ENCODE assay signal across 32 cellular contexts in genomic region chr22:44163536-44163935, GRCh38. TPM values are rescaled to one million over a fixed set of nuclear protein-coding genes. Genes with fewer than 3 reads are reported as not detected.
"Had no signal": no experiment of that assay in that cellular context is flagged by ENCODE, and none has a peak within 500 bp of the region (broad histone marks: within the 10 kb centered on the region; RNA-seq: fewer than 3 reads in every experiment).

No MANE protein-coding gene starts in this region.

- H3K27ac Mint-ChIP-seq: immature natural killer cell; mesothelial cell of epicardium; naive thymus-derived CD8-positive, alpha-beta T cell had no signal

- H3K36me3 Mint-ChIP-seq: immature natural killer cell, mesothelial cell of epicardium had no signal

- H3K4me1 ChIP-seq: gastrocnemius medialis, lower lobe of right lung had no signal

- H3K27me3 ChIP-seq: dorsolateral prefrontal cortex, gastrocnemius medialis, hepatocyte had no signal

- H3K4me3 Mint-ChIP-seq: immature natural killer cell; mesothelial cell of epicardium; naive thymus-derived CD8-positive, alpha-beta T cell had no signal

- FAIRE-seq: colon had no signal

- H2AFZ ChIP-seq: hepatocyte had no signal

- H3K79me2 ChIP-seq: hepatocyte had no signal

- H3K4me3 ChIP-seq: coronary artery, dorsolateral prefrontal cortex, esophagus squamous epithelium, gastrocnemius medialis, hepatocyte, lower lobe of right lung, mucosa of descending colon had no signal

- H3K9me3 Mint-ChIP-seq: immature natural killer cell; mesothelial cell of epicardium; naive B cell; naive thymus-derived CD8-positive, alpha-beta T cell had no signal

- H3K9me3 ChIP-seq: esophagus squamous epithelium, gastrocnemius medialis, lower lobe of right lung, mucosa of descending colon had no signal

- ATAC-seq: esophagus mucosa; gastrocnemius medialis; left colon; left lobe of liver; mucosa of descending colon; naive thymus-derived CD8-positive, alpha-beta T cell had no signal

- H3K27me3 Mint-ChIP-seq: naive B cell; naive thymus-derived CD8-positive, alpha-beta T cell had no signal

- H3K27ac ChIP-seq: coronary artery, dorsolateral prefrontal cortex, epithelial cell of prostate, esophagus squamous epithelium, gastrocnemius medialis, hepatocyte, lower lobe of right lung had no signal

- H3K4me1 Mint-ChIP-seq: immature natural killer cell had no signal

- DNase-seq: dermis blood vessel endothelial cell; dorsolateral prefrontal cortex; effector CD4-positive, alpha-beta T cell; effector memory CD4-positive, alpha-beta T cell; erythroblast; esophagus squamous epithelium; foreskin fibroblast; foreskin melanocyte; gastrocnemius medialis; glutamatergic neuron; head of caudate nucleus; hypothalamus; immature natural killer cell; islet precursor cell; left colon; left ventricle myocardium superior; mesenchymal stem cell; mucosa of descending colon; naive B cell had no signal

- H3K4me2 ChIP-seq: hepatocyte had no signal

RNA-seq across cellular contexts. Expression of gene PARVG, which starts 17.2 kb away (rescaled TPM):
- total RNA-seq: glomerular endothelial cell, kidney epithelial cell, lung microvascular endothelial cell, myocyte had no signal
